In genomic region chr11:68335693-68336092, GRCh38 we compare ENCODE assay signal across 17 cellular contexts. TPM values are rescaled to one million over a fixed set of nuclear protein-coding genes. Genes with fewer than 3 reads are reported as not detected.
DNase-seq lines count a peak whose midpoint lies in the region; ATAC-seq and TF ChIP-seq lines count a peak whose summit lies in the region.
"Had no signal": no experiment of that assay in that cellular context is flagged by ENCODE, and none has a peak within 500 bp of the region (broad histone marks: within the 10 kb centered on the region; RNA-seq: fewer than 3 reads in every experiment).

No MANE protein-coding gene starts in this region.

- DNase-seq in CD1c-positive myeloid dendritic cell (ENCODE audit: extremely low spot score) (peak; percentile 18), NB4 (ENCODE audit: low read depth) (peak; percentile 40), left ventricle myocardium superior (no peak), posterior vena cava (ENCODE audit: low spot score) (peak; percentile 80), activated gamma-delta T cell (lab: John Stamatoyannopoulos, UW) (no peak), T-helper 2 cell (no peak), NCI-H1417 (lab: John Stamatoyannopoulos, UW) (no peak)
- DNase-seq: DMS79; Kasumi-1; lower lobe of right lung; naive B cell; NCI-H1105; stimulated activated CD4-positive, alpha-beta T cell treated with anti-CD3 and anti-CD28 coated beads, Interleukin-2, amount 100 ng/mL, for 24 hours; upper lobe of right lung had no signal

- ATAC-seq in left ventricle myocardium superior, result peak; percentile 23
- ATAC-seq: lower lobe of right lung, pancreas, upper lobe of right lung had no signal

- intact Hi-C loops in left ventricle myocardium superior (cut with micrococcal nuclease) (no loop called here), posterior vena cava (cut with DNase I) (no loop called here)

- H3K4me3 ChIP-seq in NB4 (ENCODE audit: low read depth, low read length), result no peak overlapping the region
- H3K4me3 ChIP-seq: coronary artery, lower lobe of right lung, pancreas, skin epidermis, upper lobe of right lung had no signal

- TF ChIP-seq CTCF in NB4 (IDR thresholded peaks at IDR 0.05; ENCODE audit: low read depth, low read length), result no peak

- no peak for TF ChIP-seq POLR2A in NB4 (IDR thresholded peaks at IDR 0.05; ENCODE audit: extremely low read depth, insufficient read length)

RNA-seq across cellular contexts. Expression of gene LRP5, which starts 23.3 kb away (rescaled TPM):
- total RNA-seq in left ventricle myocardium superior (64.8 TPM), posterior vena cava (10 to 100 TPM; 46.2 to 48.5 TPM)

Comparison
In these comparisons a context has a peak if more than half of its experiments do, and no peak if none do; other contexts are left out.
1. DNase-seq: peak in CD1c-positive myeloid dendritic cell (single experiment), NB4 (single experiment) and posterior vena cava (single experiment); none in left ventricle myocardium superior (single experiment), activated gamma-delta T cell (single experiment), T-helper 2 cell (0 of 5) and NCI-H1417 (0 of 3).